In the genomic region with DNA sequence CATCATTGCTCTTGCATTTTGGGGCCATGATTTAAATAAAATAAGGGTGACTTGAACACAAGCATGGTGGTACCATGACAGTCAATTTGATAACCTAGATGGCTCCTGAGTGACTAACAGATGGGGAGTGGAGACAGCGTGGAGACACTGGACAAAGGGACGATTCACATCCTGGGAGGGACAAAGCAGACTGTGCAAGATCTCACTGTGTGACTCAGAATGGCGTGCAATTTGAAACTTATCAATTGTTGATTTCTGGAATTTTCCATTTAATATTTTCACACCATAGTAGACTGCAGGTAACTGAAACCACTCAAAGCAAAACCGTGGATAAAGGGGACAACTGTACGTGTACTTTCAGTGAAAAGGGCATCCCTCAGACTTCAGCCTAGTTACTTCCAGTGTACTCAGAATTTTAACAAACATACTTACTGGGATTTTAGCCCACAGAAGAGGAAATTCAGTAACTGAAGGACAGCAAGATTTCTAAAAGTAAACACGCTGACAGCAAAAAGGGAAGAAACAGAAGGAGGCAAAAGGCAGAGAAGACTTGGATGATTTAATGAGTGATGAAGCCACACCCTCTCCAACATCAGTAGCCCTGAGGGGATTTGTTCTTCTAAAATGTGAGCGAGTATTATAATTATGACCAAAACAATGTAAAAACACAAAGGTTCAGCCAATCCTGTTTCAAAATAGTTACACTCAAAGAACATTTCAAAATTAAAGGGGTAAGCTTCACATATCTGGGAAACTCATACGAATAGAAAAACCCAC, we compare ENCODE assay signal across 13 cellular contexts. TPM values are rescaled to one million over a fixed set of nuclear protein-coding genes. Genes with fewer than 3 reads are reported as not detected.
DNase-seq lines count a peak whose midpoint lies in the region; ATAC-seq lines count a peak whose summit lies in the region.
"Had no signal": no experiment of that assay in that cellular context is flagged by ENCODE, and none has a peak within 500 bp of the region (broad histone marks: within the 10 kb centered on the region; RNA-seq: fewer than 3 reads in every experiment).

No MANE protein-coding gene starts in this region.

- H3K4me3 ChIP-seq in SJSA1, result no peak overlapping the region
- H3K4me3 ChIP-seq: colonic mucosa, thyroid gland had no signal

- peak; percentile 13 for DNase-seq in SKM-1 treated with dmso at 0.1 percent for 144 hours (lab: John Stamatoyannopoulos, UW; ENCODE audit: unreplicated experiment)
- DNase-seq in SKM-1 (lab: John Stamatoyannopoulos, UW; ENCODE audit: unreplicated experiment), result no peak
- DNase-seq in SJSA1 (ENCODE audit: low read depth in 1 of 2, low spot score in 2 of 2), result peak in 1 of 2 experiments; percentile 4
- DNase-seq in fibroblast of gingiva (ENCODE audit: low read depth), result peak; percentile 64
- no peak for DNase-seq in central memory CD4-positive, alpha-beta T cell
- no peak for DNase-seq in mesenteric fat pad (ENCODE audit: low spot score)
- DNase-seq: 8988T, colonic mucosa, NCI-H2227 treated with DMSO at 0.1 percent for 48 hours, thyroid gland had no signal

- H3K4me3 Mint-ChIP-seq in stimulated activated naive CD8-positive, alpha-beta T cell treated with anti-CD3 and anti-CD28 coated beads, Interleukin-15, Interleukin-2, amounts not matched to agents 100 ng/mL and 50 ng/mL, for 24 hours, result no peak overlapping the region
- H3K4me3 Mint-ChIP-seq: activated T-helper 1 cell treated with anti-CD3 and anti-CD28 coated beads, Interleukin-12 subunit alpha, Interleukin-12 subunit beta, Interleukin-2, Interleukin-4 antibody, amounts not matched to agents 30 ng/mL and 10 ng/mL and 1 ng/mL, durations not matched to agents 14 hours and 24 hours and 36 hours had no signal

- H3K4me1 Mint-ChIP-seq in stimulated activated naive CD8-positive, alpha-beta T cell treated with anti-CD3 and anti-CD28 coated beads, Interleukin-15, Interleukin-2, amounts not matched to agents 100 ng/mL and 50 ng/mL, for 24 hours (ENCODE audit: low read depth), result peaks cover 9% of the 10 kb centered on the region

- peaks cover 42% of the 10 kb centered on the region for H3K36me3 ChIP-seq in SJSA1

- peak overlapping the region; percentile 66 for H3K27ac ChIP-seq in SJSA1
- H3K27ac ChIP-seq: colonic mucosa, thyroid gland had no signal

- peaks cover 12% of the 10 kb centered on the region for H3K4me1 ChIP-seq in SJSA1 (replicated peaks)
- H3K4me1 ChIP-seq: colonic mucosa, thyroid gland had no signal

- H3K36me3 Mint-ChIP-seq in stimulated activated naive CD8-positive, alpha-beta T cell treated with anti-CD3 and anti-CD28 coated beads, Interleukin-15, Interleukin-2, amounts not matched to agents 100 ng/mL and 50 ng/mL, for 24 hours (ENCODE audit: low read depth), result peaks cover 75% of the 10 kb centered on the region

- no peaks in the 10 kb centered on the region for H3K27me3 ChIP-seq in SJSA1 (replicated peaks)
- H3K27me3 ChIP-seq: colonic mucosa, thyroid gland had no signal

- H3K27me3 Mint-ChIP-seq in stimulated activated naive CD8-positive, alpha-beta T cell treated with anti-CD3 and anti-CD28 coated beads, Interleukin-15, Interleukin-2, amounts not matched to agents 100 ng/mL and 50 ng/mL, for 24 hours, result no peaks in the 10 kb centered on the region

- peak overlapping the region; percentile 45 for H3K27ac Mint-ChIP-seq in stimulated activated naive CD8-positive, alpha-beta T cell treated with anti-CD3 and anti-CD28 coated beads, Interleukin-15, Interleukin-2, amounts not matched to agents 100 ng/mL and 50 ng/mL, for 24 hours
- H3K27ac Mint-ChIP-seq: activated T-helper 1 cell treated with anti-CD3 and anti-CD28 coated beads, Interleukin-12 subunit alpha, Interleukin-12 subunit beta, Interleukin-2, Interleukin-4 antibody, amounts not matched to agents 30 ng/mL and 10 ng/mL and 1 ng/mL, durations not matched to agents 14 hours and 24 hours and 36 hours had no signal

- H3K9me3 Mint-ChIP-seq in stimulated activated naive CD8-positive, alpha-beta T cell treated with anti-CD3 and anti-CD28 coated beads, Interleukin-15, Interleukin-2, amounts not matched to agents 100 ng/mL and 50 ng/mL, for 24 hours, result peaks cover 2% of the 10 kb centered on the region

- 0 out of 2 replicates have a peak, but pooled peaks cover 4% of the 10 kb centered on the region for H3K9me3 ChIP-seq in SJSA1 (replicated peaks)
- H3K9me3 ChIP-seq: colonic mucosa, thyroid gland had no signal

- no peak for ATAC-seq in HG03520 (IDR thresholded peaks at IDR 0.05; ENCODE audit: unreplicated experiment)

RNA-seq across cellular contexts. Expression of a gene that starts 25.3 kb away (rescaled TPM):
- total RNA-seq in SJSA1 (2014; rRNA removed; shearing (Covaris generic)), result 13.4 and 24.7 TPM in 2 replicates
- total RNA-seq in mesenteric fat pad, result 55.2 TPM

Comparison
In these comparisons a context has a peak if more than half of its experiments do, and no peak if none do; other contexts are left out.
1. DNase-seq: peak in SKM-1 treated with dmso at 0.1 percent for 144 hours (single experiment) and fibroblast of gingiva (single experiment); none in SKM-1 (single experiment), central memory CD4-positive, alpha-beta T cell (single experiment) and mesenteric fat pad (single experiment).